Comparison of ENCODE assay signal across 20 cellular contexts in genomic region chr1:1449099-1449739, GRCh38. TPM values are rescaled to one million over a fixed set of nuclear protein-coding genes. Genes with fewer than 3 reads are reported as not detected.
DNase-seq lines count a peak whose midpoint lies in the region; ATAC-seq, FAIRE-seq and TF ChIP-seq lines count a peak whose summit lies in the region.
"Had no signal": no experiment of that assay in that cellular context is flagged by ENCODE, and none has a peak within 500 bp of the region (broad histone marks: within the 10 kb centered on the region; RNA-seq: fewer than 3 reads in every experiment).

Gene ATAD3C (plus strand): TSS chr1:1449689. CDS start chr1:1450684, 995 bp downstream.

- H3K18ac ChIP-seq in neuronal stem cell (ENCODE audit: low read length), result no peak within 1 kb of the TSS

- POLR2A ChIA-PET in PC-9 (lab: Charles Lee; ENCODE audit: unreplicated experiment), result no interaction called here

- H3K36me3 Mint-ChIP-seq in astrocyte (ENCODE audit: low read depth, unreplicated experiment) (no peaks in the 10 kb centered on the region), glutamatergic neuron (ENCODE audit: unreplicated experiment) (no peaks in the 10 kb centered on the region)
- H3K36me3 Mint-ChIP-seq: CD14-positive monocyte; CD8-positive, alpha-beta T cell had no signal

- no peak for ATAC-seq in gastrocnemius medialis
- ATAC-seq in gastroesophageal sphincter, result no peak
- ATAC-seq in GM19452 (IDR thresholded peaks at IDR 0.05; ENCODE audit: unreplicated experiment), result no peak
- ATAC-seq: A549; CD8-positive, alpha-beta T cell had no signal

- H3K27me3 ChIP-seq in PC-9 (ENCODE audit: insufficient read depth, low read depth), result no peaks in the 10 kb centered on the region
- H3K27me3 ChIP-seq in astrocyte (ENCODE audit: insufficient read depth, low read length), result no peaks in the 10 kb centered on the region
- H3K27me3 ChIP-seq in neuronal stem cell (ENCODE audit: control insufficient read depth in 3 of 3, insufficient read depth in 3 of 3, low read depth in 1 of 3, low read length in 3 of 3), result peaks cover 0 to 11% (median 0%) of the 10 kb centered on the region in 3 experiments
- no peaks in the 10 kb centered on the region for H3K27me3 ChIP-seq in transverse colon
- H3K27me3 ChIP-seq in gastrocnemius medialis, result no peaks in the 10 kb centered on the region
- no peaks in the 10 kb centered on the region for H3K27me3 ChIP-seq in gastroesophageal sphincter

- intact Hi-C loops in PC-9 (cut with micrococcal nuclease; ENCODE audit: unreplicated experiment), result no loop called here
- intact Hi-C loops in transverse colon (cut with DNase I; ENCODE audit: low total_unique reads), result loop anchor here (2.0 kb wide), 1 partner anchor 36 kb away; no protein-coding TSS in a partner anchor
- intact Hi-C loops in gastrocnemius medialis (cut with DNase I; ENCODE audit: low total_unique reads), result no loop called here

- H3K79me2 ChIP-seq in PC-9 (ENCODE audit: low read depth), result no peaks in the 10 kb centered on the region
- no peaks in the 10 kb centered on the region for H3K79me2 ChIP-seq in astrocyte (ENCODE audit: insufficient read depth, low read length)

- no peak within 1 kb of the TSS for H2BK5ac ChIP-seq in neuronal stem cell (ENCODE audit: low read length)

- H4K20me1 ChIP-seq in PC-9 (ENCODE audit: insufficient read depth), result no peaks in the 10 kb centered on the region
- H4K20me1 ChIP-seq in astrocyte (ENCODE audit: insufficient read depth, low read length), result no peaks in the 10 kb centered on the region

- H2BK12ac ChIP-seq in neuronal stem cell (ENCODE audit: low read length), result no peak within 1 kb of the TSS

- no peaks in the 10 kb centered on the region for H3F3A ChIP-seq in PC-9 (ENCODE audit: insufficient read depth, low read depth)

- H2AK5ac ChIP-seq in neuronal stem cell (ENCODE audit: low read depth, low read length), result no peak within 1 kb of the TSS

- H3K4me3 ChIP-seq in PC-9 (no peak within 1 kb of the TSS), astrocyte (ENCODE audit: insufficient read depth, low read depth, low read length) (no peak within 1 kb of the TSS), neuronal stem cell (ENCODE audit: low read length in 2 of 2) (no peak within 1 kb of the TSS), transverse colon (no peak within 1 kb of the TSS), gastrocnemius medialis (no peak within 1 kb of the TSS), gastroesophageal sphincter (no peak within 1 kb of the TSS)
- H3K4me3 ChIP-seq: A549 had no signal

- H3K9me3 Mint-ChIP-seq in astrocyte (ENCODE audit: unreplicated experiment) (no peaks in the 10 kb centered on the region), glutamatergic neuron (ENCODE audit: unreplicated experiment) (no peaks in the 10 kb centered on the region)
- H3K9me3 Mint-ChIP-seq: CD14-positive monocyte; CD8-positive, alpha-beta T cell had no signal

- H2BK15ac ChIP-seq in neuronal stem cell (ENCODE audit: low read length), result no peak within 1 kb of the TSS

- H3K4ac ChIP-seq in neuronal stem cell (ENCODE audit: low read length), result no peak within 1 kb of the TSS

- H3K9me3 ChIP-seq in PC-9 (ENCODE audit: insufficient read depth, low read depth), result no peaks in the 10 kb centered on the region
- no peaks in the 10 kb centered on the region for H3K9me3 ChIP-seq in astrocyte (ENCODE audit: insufficient read depth, low read depth, low read length)
- H3K9me3 ChIP-seq in neuronal stem cell (replicated peaks in 1 of 2; ENCODE audit: control insufficient read depth in 2 of 2, insufficient read depth in 1 of 2, low read depth in 1 of 2, low read length in 2 of 2), result no peaks in the 10 kb centered on the region
- no peaks in the 10 kb centered on the region for H3K9me3 ChIP-seq in transverse colon
- H3K9me3 ChIP-seq in gastrocnemius medialis, result no peaks in the 10 kb centered on the region
- H3K9me3 ChIP-seq in gastroesophageal sphincter, result no peaks in the 10 kb centered on the region
- H3K9me3 ChIP-seq: A549, Caco-2 had no signal

- peaks cover 19% of the 10 kb centered on the region for H3K27me3 Mint-ChIP-seq in astrocyte (ENCODE audit: low read depth, unreplicated experiment)
- H3K27me3 Mint-ChIP-seq in glutamatergic neuron (ENCODE audit: unreplicated experiment), result no peaks in the 10 kb centered on the region

- H3K79me1 ChIP-seq in neuronal stem cell (ENCODE audit: low read depth, low read length), result no peaks in the 10 kb centered on the region

- DNase-seq in PC-9 (no peak), astrocyte (ENCODE audit: low read depth) (no peak), glutamatergic neuron (no peak), neuronal stem cell (ENCODE audit: low spot score) (no peak), transverse colon (no peak), gastrocnemius medialis (no peak)
- DNase-seq: Caco-2; CD8-positive, alpha-beta T cell; DND-41; GDM1; HCEC 1CT; IMR-90 had no signal

- TF ChIP-seq EP300 in transverse colon (IDR thresholded peaks at IDR 0.05; ENCODE audit: low read depth), result no peak
- TF ChIP-seq EP300 in gastroesophageal sphincter (IDR thresholded peaks at IDR 0.05), result no peak

- no peak within 1 kb of the TSS for H3K4me2 ChIP-seq in PC-9
- no peak within 1 kb of the TSS for H3K4me2 ChIP-seq in astrocyte (ENCODE audit: low read length)
- no peak within 1 kb of the TSS for H3K4me2 ChIP-seq in neuronal stem cell (ENCODE audit: insufficient read depth, low read length, poor library complexity, severe bottlenecking)
- H3K4me2 ChIP-seq: A549 had no signal

- H3K36me3 ChIP-seq in PC-9 (ENCODE audit: low read depth) (no peaks in the 10 kb centered on the region), astrocyte (ENCODE audit: insufficient read depth, low read length) (no peaks in the 10 kb centered on the region), neuronal stem cell (replicated peaks in 1 of 2; ENCODE audit: control insufficient read depth in 2 of 2, insufficient read depth in 2 of 2, low read length in 2 of 2) (no peaks in the 10 kb centered on the region), transverse colon (no peaks in the 10 kb centered on the region), gastrocnemius medialis (no peaks in the 10 kb centered on the region), gastroesophageal sphincter (no peaks in the 10 kb centered on the region)

- no CpG with 5 or more reads among the region's 6 CpGs for WGBS in neuronal stem cell (ENCODE audit: extremely low coverage in 2 of 2, insufficient read length in 2 of 2, insufficient replicate concordance in 1 of 2), 2 donors
- WGBS in transverse colon (ENCODE audit: low coverage in 1 of 2), 2 donors, result 85 to 95% methylated on average over 5 to 6 of the region's 6 CpGs
- WGBS in gastroesophageal sphincter (ENCODE audit: low coverage in 1 of 2), 2 donors, result 77% methylated on average over 6 of the region's 6 CpGs; no CpG with 5 or more reads in 1 of the 2 donors

- TF ChIP-seq CTCF in PC-9 (conservative IDR thresholded peaks at IDR 0.05) (no peak), astrocyte (IDR thresholded peaks at IDR 0.05; ENCODE audit: insufficient read depth, low read depth, low read length) (no peak), glutamatergic neuron (IDR thresholded peaks at IDR 0.05; ENCODE audit: partially characterized antibody, unreplicated experiment) (no peak), transverse colon (IDR thresholded peaks at IDR 0.05) (no peak), gastrocnemius medialis (IDR thresholded peaks at IDR 0.05 in 4 of 5, conservative IDR thresholded peaks at IDR 0.05 in 1 of 5) (no peak), gastroesophageal sphincter (IDR thresholded peaks at IDR 0.05) (no peak)

- no peak within 1 kb of the TSS for H2BK120ac ChIP-seq in neuronal stem cell (ENCODE audit: low read depth, low read length)

- no peak within 1 kb of the TSS for H3K9ac ChIP-seq in astrocyte (ENCODE audit: low read length)
- H3K9ac ChIP-seq in neuronal stem cell (ENCODE audit: low read depth, low read length, poor library complexity), result no peak within 1 kb of the TSS

- H3K27ac ChIP-seq in PC-9 (no peak within 1 kb of the TSS), astrocyte (ENCODE audit: low read depth, low read length) (no peak within 1 kb of the TSS), neuronal stem cell (replicated peaks; ENCODE audit: low read length) (no peak within 1 kb of the TSS), transverse colon (no peak within 1 kb of the TSS), gastrocnemius medialis (no peak within 1 kb of the TSS), gastroesophageal sphincter (no peak within 1 kb of the TSS)
- H3K27ac ChIP-seq: A549, HL-60 had no signal

- H3K4me1 Mint-ChIP-seq in astrocyte (ENCODE audit: low read depth, unreplicated experiment) (no peaks in the 10 kb centered on the region), glutamatergic neuron (ENCODE audit: low read depth, unreplicated experiment) (no peaks in the 10 kb centered on the region)
- H3K4me1 Mint-ChIP-seq: CD14-positive monocyte had no signal

- no TSS peak for BruUV-seq in PC-9 (replicated peaks; lab: Mats Ljungman, UMichigan)

- no peaks in the 10 kb centered on the region for H3K4me1 ChIP-seq in PC-9 (replicated peaks; ENCODE audit: insufficient read depth)
- no peaks in the 10 kb centered on the region for H3K4me1 ChIP-seq in astrocyte (ENCODE audit: insufficient read depth, low read length)
- no peaks in the 10 kb centered on the region for H3K4me1 ChIP-seq in neuronal stem cell (ENCODE audit: control insufficient read depth in 2 of 2, insufficient read depth in 1 of 2, low read depth in 1 of 2, low read length in 2 of 2)
- H3K4me1 ChIP-seq in transverse colon, result peaks cover 0 to 5% (median 4%) of the 10 kb centered on the region in 4 donors
- H3K4me1 ChIP-seq in gastrocnemius medialis, result no peaks in the 10 kb centered on the region
- no peaks in the 10 kb centered on the region for H3K4me1 ChIP-seq in gastroesophageal sphincter
- H3K4me1 ChIP-seq: A549, Caco-2 had no signal

- CTCF ChIA-PET in PC-9 (lab: Charles Lee), result no interaction called here

- H2AFZ ChIP-seq in PC-9 (0 out of 2 replicates have a peak within 1 kb of the TSS, but pooled peaks have one; percentile 48), astrocyte (ENCODE audit: low read depth, low read length) (no peak within 1 kb of the TSS), neuronal stem cell (ENCODE audit: low read length) (peak within 1 kb of the TSS; percentile 17)

- in situ Hi-C loops in transverse colon (cut with MboI; ENCODE audit: low pct_ligation_motif_present in 1 of 4, low pct_unique_long_range_greater_than_20kb in 1 of 4, low sequenced_read_pairs in 3 of 4), result no loop called here
- in situ Hi-C loops in gastrocnemius medialis (cut with MboI; ENCODE audit: low sequenced_read_pairs in 4 of 4), result no loop called here

- H4K8ac ChIP-seq in neuronal stem cell (ENCODE audit: low read depth, low read length), result no peak within 1 kb of the TSS

- H3K14ac ChIP-seq in neuronal stem cell (ENCODE audit: low read length), result no peak within 1 kb of the TSS

- H3K4me3 Mint-ChIP-seq in astrocyte (ENCODE audit: unreplicated experiment) (peak within 1 kb of the TSS; percentile 34), glutamatergic neuron (ENCODE audit: unreplicated experiment) (no peak within 1 kb of the TSS)
- H3K4me3 Mint-ChIP-seq: CD14-positive monocyte; CD8-positive, alpha-beta T cell had no signal

- H3K27ac Mint-ChIP-seq in astrocyte (ENCODE audit: unreplicated experiment), result no peak within 1 kb of the TSS
- H3K27ac Mint-ChIP-seq in glutamatergic neuron (ENCODE audit: unreplicated experiment), result no peak within 1 kb of the TSS
- H3K27ac Mint-ChIP-seq: CD14-positive monocyte; CD8-positive, alpha-beta T cell had no signal

- TF ChIP-seq POLR2A in transverse colon (IDR thresholded peaks at IDR 0.05) (no peak), gastrocnemius medialis (IDR thresholded peaks at IDR 0.05) (no peak), gastroesophageal sphincter (IDR thresholded peaks at IDR 0.05) (no peak)

- H3K9me2 ChIP-seq in PC-9 (ENCODE audit: insufficient read depth), result no peaks in the 10 kb centered on the region

- H3K23ac ChIP-seq in neuronal stem cell (ENCODE audit: low read depth, low read length, poor library complexity), result no peak within 1 kb of the TSS

- FAIRE-seq in astrocyte (lab: Jason Lieb, UNC), result no peak
- FAIRE-seq: A549, GM19239 had no signal

- H4K91ac ChIP-seq in neuronal stem cell (ENCODE audit: low read depth, low read length, poor library complexity), result no peak within 1 kb of the TSS

RNA-seq across cellular contexts. Expression of gene ATAD3C, which starts in this region (rescaled TPM):
- total RNA-seq in PC-9 (2021) (4.0 and 4.2 TPM in 2 replicates), astrocyte (1.8 and 2.5 TPM in 2 replicates), glutamatergic neuron (ENCODE audit: unreplicated experiment) (10.2 TPM), transverse colon (1 to 10 TPM in 1 of 4 donors, under 1 TPM in 2, not detected in 1; 0.75 to 1.3 (median 1.00) TPM), gastrocnemius medialis (under 1 TPM in 1 of 4 donors, not detected in 3; 0.07 TPM), gastroesophageal sphincter (1 to 10 TPM in 1 of 4 donors, under 1 TPM in 2, not detected in 1; 0.47 to 1.1 (median 0.94) TPM)
- polyA plus RNA-seq in neuronal stem cell (2013, experiment 1 of 2), result 0.45 TPM
- 0.42 TPM for polyA plus RNA-seq in neuronal stem cell (2013, experiment 2 of 2)
- total RNA-seq: H4, IMR-90 had no signal
- polyA plus RNA-seq: A549, AG04450, CD14-positive monocyte, IMR-90 had no signal
